8 cellular contexts compared by ENCODE assay signal in genomic region chr16:53775821-53776431, GRCh38.
DNase-seq lines count a peak whose midpoint lies in the region; ATAC-seq and TF ChIP-seq lines count a peak whose summit lies in the region.

No MANE protein-coding gene starts in this region.

- H3K27ac Mint-ChIP-seq in GM23338: no peak overlapping the region; the same call in 1 of the 2 replicates
- H3K27ac Mint-ChIP-seq in CD4-positive, alpha-beta T cell: no peak overlapping the region

- peaks cover 24% of the 10 kb centered on the region for H3K4me1 Mint-ChIP-seq in GM23338
- H3K4me1 Mint-ChIP-seq in CD4-positive, alpha-beta T cell (ENCODE audit: low read depth): peaks cover 19% of the 10 kb centered on the region

- no peak for TF ChIP-seq CTCF in GM23338 (conservative IDR thresholded peaks at IDR 0.05; ENCODE audit: low read depth in 2 of 2)
- no peak for TF ChIP-seq CTCF in RWPE2 (IDR thresholded peaks at IDR 0.05; ENCODE audit: poor library complexity, severe bottlenecking)
- TF ChIP-seq CTCF in foreskin fibroblast (IDR thresholded peaks at IDR 0.05; ENCODE audit: low read depth, low read length): no peak
- no peak for TF ChIP-seq CTCF in smooth muscle cell (IDR thresholded peaks at IDR 0.05; ENCODE audit: borderline replicate concordance, insufficient read depth, poor library complexity, severe bottlenecking)
- no peak for TF ChIP-seq CTCF in CD4-positive, alpha-beta T cell (IDR thresholded peaks at IDR 0.05)

- H3K4me2 ChIP-seq in GM23338 (0 out of 2 replicates have a peak overlapping the region, but pooled peaks have one; percentile 16), smooth muscle cell (peak overlapping the region; percentile 75)

- DNase-seq in GM23338 (ENCODE audit: low spot score): peak; percentile 47
- no peak for DNase-seq in RWPE2 (ENCODE audit: low spot score)
- peak; percentile 88 to 92 for DNase-seq in foreskin fibroblast
- no peak for DNase-seq in smooth muscle cell (lab: John Stamatoyannopoulos, UW; ENCODE audit: unreplicated experiment)
- DNase-seq in NCI-H446 treated with DMSO at 0.1 percent for 48 hours (lab: John Stamatoyannopoulos, UW): no peak
- no peak for DNase-seq in activated CD8-positive, alpha-beta memory T cell treated with anti-CD3 and anti-CD28 coated beads, Interleukin-2, amount 50 U/mL, for 4 hours
- no peak for DNase-seq in CD4-positive, alpha-beta T cell

- H3K27me3 ChIP-seq in GM23338 (ENCODE audit: insufficient read depth) (no peaks in the 10 kb centered on the region), RWPE2 (ENCODE audit: insufficient read depth, poor library complexity, severe bottlenecking) (no peaks in the 10 kb centered on the region), smooth muscle cell (ENCODE audit: low read depth) (no peaks in the 10 kb centered on the region)
- H3K27me3 ChIP-seq in CD4-positive, alpha-beta T cell (ENCODE audit: control insufficient read depth, insufficient read depth, low read length): no peaks in the 10 kb centered on the region

- H3K4me3 Mint-ChIP-seq in GM23338: no peak overlapping the region
- no peak overlapping the region for H3K4me3 Mint-ChIP-seq in CD4-positive, alpha-beta T cell

- POLR2A ChIA-PET in CD4-positive, alpha-beta T cell (lab: Charles Lee): no interaction called here

- CTCF ChIA-PET in CD4-positive, alpha-beta T cell (lab: Charles Lee): interaction anchor here (0.7 kb wide), 1 partner anchor 11 kb away, joined by 3 read pairs; no protein-coding TSS in a partner anchor

- H2AFZ ChIP-seq in GM23338: no peak overlapping the region
- H2AFZ ChIP-seq in smooth muscle cell (ENCODE audit: low read depth): no peak overlapping the region

- H3K9me3 Mint-ChIP-seq in GM23338: no peaks in the 10 kb centered on the region
- H3K9me3 Mint-ChIP-seq in CD4-positive, alpha-beta T cell: no peaks in the 10 kb centered on the region

- H3K9me2 ChIP-seq in GM23338 (ENCODE audit: insufficient read depth): no peaks in the 10 kb centered on the region

- H3K36me3 ChIP-seq in GM23338 (ENCODE audit: insufficient read depth): no peaks in the 10 kb centered on the region
- no peaks in the 10 kb centered on the region for H3K36me3 ChIP-seq in RWPE2 (ENCODE audit: low read depth)
- no peaks in the 10 kb centered on the region for H3K36me3 ChIP-seq in smooth muscle cell (ENCODE audit: low read depth)

- 12% methylated on average over 7 of the region's 7 CpGs for WGBS in smooth muscle cell (ENCODE audit: low lambda C conversion rate)

- peaks cover 38% of the 10 kb centered on the region for H3K4me1 ChIP-seq in GM23338 (ENCODE audit: insufficient read depth)
- peaks cover 26% of the 10 kb centered on the region for H3K4me1 ChIP-seq in RWPE2 (ENCODE audit: insufficient read depth, poor library complexity, severe bottlenecking)
- H3K4me1 ChIP-seq in smooth muscle cell (ENCODE audit: low read depth): peaks cover 60% of the 10 kb centered on the region

- H4K20me1 ChIP-seq in GM23338 (replicated peaks; ENCODE audit: insufficient read depth) (no peaks in the 10 kb centered on the region), smooth muscle cell (ENCODE audit: low read depth) (no peaks in the 10 kb centered on the region)

- intact Hi-C loops in CD4-positive, alpha-beta T cell (cut with DNase I, micrococcal nuclease): no loop called here

- H3K4me3 ChIP-seq in GM23338 (no peak overlapping the region), RWPE2 (ENCODE audit: severe bottlenecking) (no peak overlapping the region), foreskin fibroblast (ENCODE audit: low read depth in 1 of 2, low read length in 2 of 2) (no peak overlapping the region), smooth muscle cell (peak overlapping the region; percentile 11)

- no peaks in the 10 kb centered on the region for H3K36me3 Mint-ChIP-seq in GM23338 (ENCODE audit: low read depth)
- no peaks in the 10 kb centered on the region for H3K36me3 Mint-ChIP-seq in CD4-positive, alpha-beta T cell (ENCODE audit: low read depth)

- H3K27ac ChIP-seq in GM23338 (ENCODE audit: low read depth) (peak overlapping the region; percentile 1; the same call in 1 of the 2 replicates), RWPE2 (ENCODE audit: poor library complexity, severe bottlenecking) (peak overlapping the region; percentile 77), smooth muscle cell (ENCODE audit: low read depth) (peak overlapping the region; percentile 93)
- H3K27ac ChIP-seq in CD4-positive, alpha-beta T cell (ENCODE audit: low read depth, low read length): no peak overlapping the region

- H3K27me3 Mint-ChIP-seq in GM23338 (ENCODE audit: insufficient read depth, low read depth, poor library complexity): no peaks in the 10 kb centered on the region
- H3K27me3 Mint-ChIP-seq in CD4-positive, alpha-beta T cell: no peaks in the 10 kb centered on the region

- peaks cover 23% of the 10 kb centered on the region for H3K79me2 ChIP-seq in GM23338 (replicated peaks; ENCODE audit: insufficient read depth)
- peaks cover 56% of the 10 kb centered on the region for H3K79me2 ChIP-seq in smooth muscle cell (ENCODE audit: low read depth)

- no peaks in the 10 kb centered on the region for H3F3A ChIP-seq in GM23338 (replicated peaks; ENCODE audit: low read depth)
- H3F3A ChIP-seq in smooth muscle cell (ENCODE audit: low read depth): peaks cover 27% of the 10 kb centered on the region

- H3K9me3 ChIP-seq in RWPE2 (ENCODE audit: severe bottlenecking) (no peaks in the 10 kb centered on the region), smooth muscle cell (replicated peaks; ENCODE audit: low read depth) (no peaks in the 10 kb centered on the region)
- H3K9me3 ChIP-seq in CD4-positive, alpha-beta T cell (ENCODE audit: control insufficient read depth, low read length): no peaks in the 10 kb centered on the region

- ATAC-seq in GM23338: peak; percentile 30; the same call in 2 of the 3 replicates
- peak; percentile 87 for ATAC-seq in RWPE2 (ENCODE audit: low read depth)
- no peak for ATAC-seq in HG03520 (IDR thresholded peaks at IDR 0.05; ENCODE audit: unreplicated experiment)
- no peak for ATAC-seq in CD4-positive, alpha-beta T cell (ENCODE audit: poor library complexity)

- H3K9ac ChIP-seq in smooth muscle cell (ENCODE audit: low read depth): peak overlapping the region; percentile 57

TF ChIP-seq in GM23338, 12 proteins besides CTCF, POLR2A, EP300 and RAD21 (continues in another document):
- TF ChIP-seq EZH2 (IDR thresholded peaks at IDR 0.05; ENCODE audit: low read depth, unreplicated experiment) (no peak), ETS1 (IDR thresholded peaks at IDR 0.05) (no peak), NANOG (IDR thresholded peaks at IDR 0.05; ENCODE audit: borderline replicate concordance) (no peak)

Comparison
In these comparisons a context has a peak if more than half of its experiments do, and no peak if none do; other contexts are left out.
1. ATAC-seq: peak in GM23338 (single experiment) and RWPE2 (single experiment); none in HG03520 (single experiment) and CD4-positive, alpha-beta T cell (single experiment).
2. DNase-seq: peak in GM23338 (single experiment) and foreskin fibroblast (2 of 2); none in RWPE2 (single experiment), smooth muscle cell (single experiment), NCI-H446 treated with DMSO at 0.1 percent for 48 hours (single experiment), activated CD8-positive, alpha-beta memory T cell treated with anti-CD3 and anti-CD28 coated beads, Interleukin-2, amount 50 U/mL, for 4 hours (single experiment) and CD4-positive, alpha-beta T cell (0 of 10).